In the genomic region with DNA sequence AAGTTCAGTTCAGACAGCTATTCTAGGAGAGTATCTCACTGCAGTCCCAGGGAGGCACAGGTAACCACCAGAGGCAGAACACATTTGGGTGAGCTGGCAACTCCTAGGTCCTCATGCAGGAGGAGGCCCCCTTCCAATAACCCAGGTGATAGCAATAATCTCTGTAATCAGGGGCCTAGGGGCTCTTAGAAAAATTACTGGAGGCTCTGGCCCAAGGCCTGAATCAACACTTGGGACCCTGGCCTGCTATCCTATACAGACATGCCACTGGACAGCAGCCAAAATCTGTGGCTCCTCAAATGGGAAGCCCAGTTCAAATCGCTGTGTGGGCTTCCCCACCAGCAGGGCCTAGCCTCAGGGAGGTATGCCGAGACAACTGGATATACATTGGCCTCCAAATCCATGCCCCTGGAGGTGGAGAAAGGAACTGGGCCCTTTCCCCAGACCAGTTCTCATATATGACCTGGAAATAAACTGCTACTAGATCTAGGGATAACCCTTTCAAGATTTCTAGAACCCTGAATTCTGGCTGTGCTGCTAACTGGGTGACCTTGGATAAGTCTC, we compare ENCODE assay signal across 9 cellular contexts. TPM values are rescaled to one million over a fixed set of nuclear protein-coding genes. Genes with fewer than 3 reads are reported as not detected.
DNase-seq lines count a peak whose midpoint lies in the region; ATAC-seq and TF ChIP-seq lines count a peak whose summit lies in the region.
"Had no signal": no experiment of that assay in that cellular context is flagged by ENCODE, and none has a peak within 500 bp of the region (broad histone marks: within the 10 kb centered on the region; RNA-seq: fewer than 3 reads in every experiment).

No MANE protein-coding gene starts in this region.

- no peaks in the 10 kb centered on the region for H3K36me3 ChIP-seq in body of pancreas (replicated peaks in 1 of 2; ENCODE audit: insufficient read depth in 1 of 2, low read depth in 2 of 2)
- no peaks in the 10 kb centered on the region for H3K36me3 ChIP-seq in urinary bladder (ENCODE audit: insufficient read depth)

- H3K4me3 ChIP-seq in body of pancreas (no peak overlapping the region), urinary bladder (ENCODE audit: low read depth, low read length) (peak overlapping the region; percentile 68)

- no peak for DNase-seq in activated T-cell treated with anti-CD3 and anti-CD28 coated beads, Interleukin-2, amount 50 U/mL, for 72 hours
- no peak for DNase-seq in activated T-cell treated with anti-CD3 and anti-CD28 coated beads, Interleukin-2, amount 50 U/mL, for 4 hours
- DNase-seq in body of pancreas: peak in 3 of 4 donors; percentile 36 to 56 (median 49)
- peak; percentile 61 to 65 for DNase-seq in left colon
- no peak for DNase-seq in germinal center (ENCODE audit: low spot score)
- no peak for DNase-seq in hepatic stellate cell (ENCODE audit: low spot score)

- no peak for ATAC-seq in activated T-cell treated with anti-CD3 and anti-CD28 coated beads, Interleukin-2, amount 50 U/mL, for 72 hours (replicated peaks in 1 of 2)
- ATAC-seq in activated T-cell treated with anti-CD3 and anti-CD28 coated beads, Interleukin-2, amount 50 U/mL, for 4 hours: no peak
- ATAC-seq in body of pancreas (no peak), left colon (peak; percentile 11), HG03378 (IDR thresholded peaks at IDR 0.05; ENCODE audit: unreplicated experiment) (no peak)

- no peaks in the 10 kb centered on the region for H3K9me3 Mint-ChIP-seq in activated T-cell treated with anti-CD3 and anti-CD28 coated beads, Interleukin-2, amount 50 U/mL, for 72 hours
- H3K9me3 Mint-ChIP-seq in activated T-cell treated with anti-CD3 and anti-CD28 coated beads, Interleukin-2, amount 50 U/mL, for 4 hours: no peaks in the 10 kb centered on the region
- H3K9me3 Mint-ChIP-seq: activated T-helper 1 cell treated with anti-CD3 and anti-CD28 coated beads, Interleukin-12 subunit alpha, Interleukin-12 subunit beta, Interleukin-2, Interleukin-4 antibody, amounts not matched to agents 30 ng/mL and 10 ng/mL and 1 ng/mL, durations not matched to agents 14 hours and 24 hours and 36 hours had no signal

- no peaks in the 10 kb centered on the region for H3K9me3 ChIP-seq in body of pancreas

- no peak for TF ChIP-seq POLR2A in body of pancreas (IDR thresholded peaks at IDR 0.05)

- intact Hi-C loops in body of pancreas (cut with DNase I) (no loop called here), left colon (cut with DNase I, micrococcal nuclease) (loop anchor here in 1 of 2 donors (10.0 kb wide), 1 partner anchor 49 kb away; a partner anchor contains a TSS)

- no peak overlapping the region for H3K27ac Mint-ChIP-seq in activated T-cell treated with anti-CD3 and anti-CD28 coated beads, Interleukin-2, amount 50 U/mL, for 72 hours
- H3K27ac Mint-ChIP-seq: activated T-helper 1 cell treated with anti-CD3 and anti-CD28 coated beads, Interleukin-12 subunit alpha, Interleukin-12 subunit beta, Interleukin-2, Interleukin-4 antibody, amounts not matched to agents 30 ng/mL and 10 ng/mL and 1 ng/mL, durations not matched to agents 14 hours and 24 hours and 36 hours had no signal

- no peaks in the 10 kb centered on the region for H3K27me3 Mint-ChIP-seq in activated T-cell treated with anti-CD3 and anti-CD28 coated beads, Interleukin-2, amount 50 U/mL, for 72 hours (ENCODE audit: low read depth)
- no peaks in the 10 kb centered on the region for H3K27me3 Mint-ChIP-seq in activated T-cell treated with anti-CD3 and anti-CD28 coated beads, Interleukin-2, amount 50 U/mL, for 4 hours (ENCODE audit: low read depth)

- H3K4me3 Mint-ChIP-seq in activated T-cell treated with anti-CD3 and anti-CD28 coated beads, Interleukin-2, amount 50 U/mL, for 72 hours: peak overlapping the region; percentile 47 to 82
- no peak overlapping the region for H3K4me3 Mint-ChIP-seq in activated T-cell treated with anti-CD3 and anti-CD28 coated beads, Interleukin-2, amount 50 U/mL, for 4 hours

- TF ChIP-seq CTCF in body of pancreas (IDR thresholded peaks at IDR 0.05): peak in 6 of 7 experiments; percentile 3 to 41 (median 28)

- peaks cover 16% of the 10 kb centered on the region for H3K4me1 Mint-ChIP-seq in activated T-cell treated with anti-CD3 and anti-CD28 coated beads, Interleukin-2, amount 50 U/mL, for 72 hours (ENCODE audit: low read depth)
- H3K4me1 Mint-ChIP-seq in activated T-cell treated with anti-CD3 and anti-CD28 coated beads, Interleukin-2, amount 50 U/mL, for 4 hours (ENCODE audit: low read depth): peaks cover 9% of the 10 kb centered on the region

- WGBS in body of pancreas, 2 donors: 5 to 14% methylated on average over 2 of the region's 2 CpGs
- 40% methylated on average over 2 of the region's 2 CpGs for WGBS in urinary bladder

- H3K27ac ChIP-seq in body of pancreas: peak overlapping the region; percentile 32 to 95 (median 82)
- no peak overlapping the region for H3K27ac ChIP-seq in urinary bladder (ENCODE audit: low read depth)

- peaks cover 54% of the 10 kb centered on the region for H3K4me1 ChIP-seq in body of pancreas
- H3K4me1 ChIP-seq in urinary bladder (ENCODE audit: insufficient read depth): no peaks in the 10 kb centered on the region

- H3K27me3 ChIP-seq in body of pancreas: no peaks in the 10 kb centered on the region

- H3K36me3 Mint-ChIP-seq in activated T-cell treated with anti-CD3 and anti-CD28 coated beads, Interleukin-2, amount 50 U/mL, for 72 hours (ENCODE audit: insufficient read depth in 2 of 2): no peaks in the 10 kb centered on the region
- no peaks in the 10 kb centered on the region for H3K36me3 Mint-ChIP-seq in activated T-cell treated with anti-CD3 and anti-CD28 coated beads, Interleukin-2, amount 50 U/mL, for 4 hours (ENCODE audit: insufficient read depth)

RNA-seq across cellular contexts. Expression of a gene that starts 1.6 kb away (rescaled TPM):
- 1 to 10 TPM; 1.8 to 5.3 TPM for total RNA-seq in activated T-cell treated with anti-CD3 and anti-CD28 coated beads, Interleukin-2, amount 50 U/mL, for 72 hours
- 1 to 10 TPM; 1.6 to 2.5 (median 1.8) TPM for total RNA-seq in activated T-cell treated with anti-CD3 and anti-CD28 coated beads, Interleukin-2, amount 50 U/mL, for 4 hours
- total RNA-seq in body of pancreas (10 to 100 TPM in 1 of 2 donors, 1 to 10 TPM in 1; 5.7 to 14.8 TPM), left colon (10 to 100 TPM; 38.7 to 43.8 TPM), urinary bladder (7.5 TPM)
- polyA plus RNA-seq in urinary bladder: 21.2 TPM

RNA-seq across cellular contexts. Expression of a gene that starts 28.1 kb away (rescaled TPM):
- total RNA-seq in activated T-cell treated with anti-CD3 and anti-CD28 coated beads, Interleukin-2, amount 50 U/mL, for 72 hours: 1 to 10 TPM; 1.5 to 1.9 TPM
- total RNA-seq in activated T-cell treated with anti-CD3 and anti-CD28 coated beads, Interleukin-2, amount 50 U/mL, for 4 hours: 1 to 10 TPM; 1.6 to 2.5 (median 1.7) TPM
- total RNA-seq in body of pancreas: 1 to 10 TPM; 4.3 to 6.5 TPM
- 10 to 100 TPM; 24.9 to 37.0 TPM for total RNA-seq in left colon
- 34.0 TPM for total RNA-seq in urinary bladder
- polyA plus RNA-seq in urinary bladder: 66.6 TPM

RNA-seq across cellular contexts. Expression of a gene that starts 45.0 kb away (rescaled TPM):
- total RNA-seq in activated T-cell treated with anti-CD3 and anti-CD28 coated beads, Interleukin-2, amount 50 U/mL, for 72 hours: 10 to 100 TPM; 15.4 to 16.6 TPM
- 10 to 100 TPM; 12.9 to 16.9 (median 15.7) TPM for total RNA-seq in activated T-cell treated with anti-CD3 and anti-CD28 coated beads, Interleukin-2, amount 50 U/mL, for 4 hours
- total RNA-seq in body of pancreas (1 to 10 TPM; 3.6 to 5.7 TPM), left colon (10 to 100 TPM in 1 of 2 donors, 1 to 10 TPM in 1; 9.4 to 13.0 TPM), urinary bladder (7.4 TPM)
- 11.7 TPM for polyA plus RNA-seq in urinary bladder

RNA-seq across cellular contexts. Expression of a gene that starts 51.5 kb away (rescaled TPM):
- 10 to 100 TPM; 33.7 to 40.0 TPM for total RNA-seq in activated T-cell treated with anti-CD3 and anti-CD28 coated beads, Interleukin-2, amount 50 U/mL, for 72 hours
- total RNA-seq in activated T-cell treated with anti-CD3 and anti-CD28 coated beads, Interleukin-2, amount 50 U/mL, for 4 hours: 10 to 100 TPM; 27.1 to 27.6 (median 27.1) TPM
- total RNA-seq in body of pancreas (10 to 100 TPM; 14.8 to 32.6 TPM), left colon (10 to 100 TPM; 52.1 to 57.6 TPM), urinary bladder (13.5 TPM)
- 17.0 TPM for polyA plus RNA-seq in urinary bladder

RNA-seq across cellular contexts. Expression of a gene that starts 52.2 kb away (rescaled TPM):
- total RNA-seq in activated T-cell treated with anti-CD3 and anti-CD28 coated beads, Interleukin-2, amount 50 U/mL, for 72 hours: 1 to 10 TPM; 4.4 to 7.6 TPM
- total RNA-seq in activated T-cell treated with anti-CD3 and anti-CD28 coated beads, Interleukin-2, amount 50 U/mL, for 4 hours: 1 to 10 TPM; 2.1 to 4.5 (median 2.2) TPM
- total RNA-seq in body of pancreas (1 to 10 TPM; 4.9 to 8.3 TPM), left colon (1 to 10 TPM; 1.3 to 1.6 TPM), urinary bladder (5.9 TPM)
- 7.6 TPM for polyA plus RNA-seq in urinary bladder

Comparison
In these comparisons a context has a peak if more than half of its experiments do, and no peak if none do; other contexts are left out.
1. DNase-seq: peak in body of pancreas (3 of 4) and left colon (2 of 2); none in activated T-cell treated with anti-CD3 and anti-CD28 coated beads, Interleukin-2, amount 50 U/mL, for 72 hours (0 of 2), activated T-cell treated with anti-CD3 and anti-CD28 coated beads, Interleukin-2, amount 50 U/mL, for 4 hours (single experiment), germinal center (single experiment) and hepatic stellate cell (single experiment).